ENCODE assay signal across 9 cellular contexts in genomic region chr6:117908246-117909107, GRCh38. TPM values are rescaled to one million over a fixed set of nuclear protein-coding genes. Genes with fewer than 3 reads are reported as not detected.
DNase-seq lines count a peak whose midpoint lies in the region; ATAC-seq, FAIRE-seq and TF ChIP-seq lines count a peak whose summit lies in the region.
"Had no signal": no experiment of that assay in that cellular context is flagged by ENCODE, and none has a peak within 500 bp of the region (broad histone marks: within the 10 kb centered on the region; RNA-seq: fewer than 3 reads in every experiment).

No MANE protein-coding gene starts in this region.

- no peak overlapping the region for H3K27ac Mint-ChIP-seq in activated naive CD4-positive, alpha-beta T cell treated with anti-CD3 and anti-CD28 coated beads for 36 hours
- no peak overlapping the region for H3K27ac Mint-ChIP-seq in central memory CD8-positive, alpha-beta T cell (ENCODE audit: low read depth)
- H3K27ac Mint-ChIP-seq: dendritic cell treated with granulocyte-macrophage colony-stimulating factor and Interleukin-4, amounts not matched to agents 40 ng/mL and 50 ng/mL, for 4 days had no signal

- H3K27me3 Mint-ChIP-seq in activated naive CD4-positive, alpha-beta T cell treated with anti-CD3 and anti-CD28 coated beads for 36 hours (ENCODE audit: low read depth): peaks cover 52% of the 10 kb centered on the region
- peaks cover 64% of the 10 kb centered on the region for H3K27me3 Mint-ChIP-seq in central memory CD8-positive, alpha-beta T cell

- intact Hi-C loops in activated naive CD4-positive, alpha-beta T cell treated with anti-CD3 and anti-CD28 coated beads for 36 hours (cut with micrococcal nuclease): loop anchor here (5.0 kb wide), 2 partner anchors 231 to 561 kb away; partner anchors contain the start of gene NUS1
- intact Hi-C loops in mucosa of descending colon (cut with DNase I, micrococcal nuclease): no loop called here

- no peak for FAIRE-seq in urothelium cell line (lab: Jason Lieb, UNC)

- CTCF ChIA-PET in activated naive CD4-positive, alpha-beta T cell treated with anti-CD3 and anti-CD28 coated beads for 36 hours (lab: Charles Lee): interaction anchor here (0.7 kb wide), 1 partner anchor 66 kb away, joined by 3 read pairs; no protein-coding TSS in a partner anchor

- H3K9me3 ChIP-seq in mucosa of descending colon: no peaks in the 10 kb centered on the region

- H3K4me3 ChIP-seq in mucosa of descending colon: no peak overlapping the region

- H3K4me1 Mint-ChIP-seq in activated naive CD4-positive, alpha-beta T cell treated with anti-CD3 and anti-CD28 coated beads for 36 hours (ENCODE audit: low read depth): peaks cover 11% of the 10 kb centered on the region
- peaks cover 6% of the 10 kb centered on the region for H3K4me1 Mint-ChIP-seq in central memory CD8-positive, alpha-beta T cell

- H3K4me1 ChIP-seq in mucosa of descending colon (ENCODE audit: low read depth): peaks cover 11% of the 10 kb centered on the region

- TF ChIP-seq CTCF in mucosa of descending colon (IDR thresholded peaks at IDR 0.05): no peak

- no peaks in the 10 kb centered on the region for H3K36me3 Mint-ChIP-seq in activated naive CD4-positive, alpha-beta T cell treated with anti-CD3 and anti-CD28 coated beads for 36 hours (ENCODE audit: low read depth)
- H3K36me3 Mint-ChIP-seq in central memory CD8-positive, alpha-beta T cell (ENCODE audit: insufficient read depth): no peaks in the 10 kb centered on the region

- H3K4me3 Mint-ChIP-seq in activated naive CD4-positive, alpha-beta T cell treated with anti-CD3 and anti-CD28 coated beads for 36 hours: peak overlapping the region; percentile 33
- H3K4me3 Mint-ChIP-seq in central memory CD8-positive, alpha-beta T cell: peak overlapping the region; percentile 68

- no peak for ATAC-seq in central memory CD8-positive, alpha-beta T cell (replicated peaks; ENCODE audit: extremely low read depth, poor library complexity, severe bottlenecking)
- ATAC-seq in mucosa of descending colon (peak; percentile 13), GM18517 (IDR thresholded peaks at IDR 0.05; ENCODE audit: unreplicated experiment) (no peak)

- DNase-seq in activated naive CD4-positive, alpha-beta T cell treated with anti-CD3 and anti-CD28 coated beads for 36 hours: no peak
- DNase-seq in activated naive CD4-positive, alpha-beta T cell treated with Interleukin-2 at 50 U/mL for 16 hours: no peak
- no peak for DNase-seq in central memory CD8-positive, alpha-beta T cell (ENCODE audit: low spot score in 2 of 2)
- peak in 1 of 3 donors; percentile 29 for DNase-seq in mucosa of descending colon
- peak; percentile 9 for DNase-seq in urothelium cell line (ENCODE audit: low spot score)
- DNase-seq in activated CD4-positive, alpha-beta T cell treated with anti-CD3 and anti-CD28 coated beads for 1 hour: no peak
- DNase-seq in activated CD4-positive, CD25-positive, alpha-beta regulatory T cell treated with anti-CD3 and anti-CD28 coated beads, Interleukin-2, amount 50 U/mL, for 72 hours: no peak

- no peaks in the 10 kb centered on the region for H3K9me3 Mint-ChIP-seq in activated naive CD4-positive, alpha-beta T cell treated with anti-CD3 and anti-CD28 coated beads for 36 hours
- H3K9me3 Mint-ChIP-seq in central memory CD8-positive, alpha-beta T cell: no peaks in the 10 kb centered on the region
- H3K9me3 Mint-ChIP-seq: dendritic cell treated with granulocyte-macrophage colony-stimulating factor and Interleukin-4, amounts not matched to agents 40 ng/mL and 50 ng/mL, for 4 days had no signal

- no peaks in the 10 kb centered on the region for H3K36me3 ChIP-seq in mucosa of descending colon (ENCODE audit: low read depth)

RNA-seq across cellular contexts. Expression of gene SLC35F1, which starts 1.4 kb away (rescaled TPM):
- under 1 TPM in 1 of 2 experiments, not detected in 1; 0.07 TPM for total RNA-seq in activated naive CD4-positive, alpha-beta T cell treated with anti-CD3 and anti-CD28 coated beads for 36 hours
- 1 to 10 TPM in 1 of 3 donors, under 1 TPM in 2; 0.23 to 6.1 (median 0.29) TPM for total RNA-seq in mucosa of descending colon
